In the genomic region with DNA sequence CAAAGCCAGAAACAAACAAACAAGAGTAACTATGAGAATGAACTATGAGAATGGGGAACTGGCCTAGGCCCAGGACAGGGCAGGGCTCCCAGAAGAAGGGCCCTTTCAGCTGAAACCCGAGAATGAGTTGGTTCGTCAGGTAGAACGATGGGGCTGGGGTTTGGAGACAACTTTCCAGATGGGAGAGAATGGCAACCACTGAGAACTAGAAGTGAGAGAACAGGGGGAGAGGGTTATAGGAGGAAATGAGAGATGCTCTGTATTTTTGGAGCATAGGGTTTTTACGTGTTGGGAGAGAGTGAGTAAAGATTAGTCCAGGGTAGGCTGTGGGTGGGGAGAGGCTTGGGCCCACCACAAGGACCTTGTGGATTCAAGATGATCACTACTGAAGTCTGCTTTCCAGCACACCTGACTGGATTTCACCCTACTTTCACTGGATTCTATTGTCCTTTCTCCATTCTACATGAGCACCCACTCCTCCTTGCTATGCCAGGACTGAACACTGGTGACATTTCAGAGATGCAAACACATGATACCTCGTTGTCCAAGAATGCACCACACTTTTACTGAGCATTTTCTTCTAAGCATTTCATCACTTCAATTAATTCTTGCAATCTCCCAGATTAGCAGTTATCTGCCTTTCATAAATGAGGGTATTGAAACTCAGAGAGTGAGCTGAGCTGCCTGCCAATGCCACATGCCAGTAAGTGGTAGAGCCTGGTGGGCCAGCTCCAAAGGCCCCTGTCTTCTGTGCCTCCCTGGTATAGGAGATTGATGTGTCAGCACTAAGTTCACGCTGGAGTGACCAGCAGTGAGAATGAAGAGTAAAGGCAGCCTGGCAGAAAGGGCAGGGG, we compare ENCODE assay signal across 13 cellular contexts. TPM values are rescaled to one million over a fixed set of nuclear protein-coding genes. Genes with fewer than 3 reads are reported as not detected.
DNase-seq lines count a peak whose midpoint lies in the region; ATAC-seq and TF ChIP-seq lines count a peak whose summit lies in the region.
"Had no signal": no experiment of that assay in that cellular context is flagged by ENCODE, and none has a peak within 500 bp of the region (broad histone marks: within the 10 kb centered on the region; RNA-seq: fewer than 3 reads in every experiment).

No MANE protein-coding gene starts in this region.

- H3K4me1 ChIP-seq in OCI-LY3 (ENCODE audit: low read length), result peaks cover 78% of the 10 kb centered on the region

- H3K27me3 ChIP-seq in OCI-LY3 (ENCODE audit: low read depth, low read length), result no peaks in the 10 kb centered on the region
- H3K27me3 ChIP-seq: heart right ventricle had no signal

- TF ChIP-seq CTCF in OCI-LY3 (IDR thresholded peaks at IDR 0.05; ENCODE audit: low read depth, low read length), result no peak

- H3K9me3 ChIP-seq in OCI-LY3 (ENCODE audit: insufficient read depth, low read length), result no peaks in the 10 kb centered on the region
- H3K9me3 ChIP-seq: heart right ventricle had no signal

- peak overlapping the region; percentile 32 for H3K4me3 Mint-ChIP-seq in stimulated activated memory B cell treated with anti-CD40 and anti-IgM and Interleukin-4, amounts not matched to agents 10 μg/mL and 1 μg/mL and 100 μg/mL, for 72 hours

- peaks cover 47% of the 10 kb centered on the region for H3K79me2 ChIP-seq in OCI-LY3 (ENCODE audit: low read length)

- peak; percentile 41 for ATAC-seq in HG02678 (IDR thresholded peaks at IDR 0.05; ENCODE audit: unreplicated experiment)
- peak; percentile 80 for ATAC-seq in stimulated activated memory B cell treated with anti-CD40 and anti-IgM and Interleukin-4, amounts not matched to agents 10 μg/mL and 1 μg/mL and 100 μg/mL, for 72 hours
- ATAC-seq: heart right ventricle, Right ventricle myocardium inferior had no signal

- peak overlapping the region; percentile 62 for H3K4me2 ChIP-seq in OCI-LY3 (ENCODE audit: low read length)

- DNase-seq in DMS 273 (lab: John Stamatoyannopoulos, UW; ENCODE audit: unreplicated experiment), result peak; percentile 8
- DNase-seq in DMS 273 treated with DMSO at 0.1 percent for 48 hours (lab: John Stamatoyannopoulos, UW), result no peak
- no peak for DNase-seq in cerebellum (ENCODE audit: low spot score)
- no peak for DNase-seq in activated CD8-positive, alpha-beta memory T cell treated with anti-CD3 and anti-CD28 coated beads, Interleukin-2, amount 50 U/mL, for 4 hours
- DNase-seq in hippocampal formation (lab: John Stamatoyannopoulos, UW), result no peak
- DNase-seq: effector memory CD4-positive, alpha-beta T cell; heart right ventricle had no signal

- no peaks in the 10 kb centered on the region for H3K9me3 Mint-ChIP-seq in stimulated activated memory B cell treated with anti-CD40 and anti-IgM and Interleukin-4, amounts not matched to agents 10 μg/mL and 1 μg/mL and 100 μg/mL, for 72 hours

- peaks cover 10% of the 10 kb centered on the region for H3K36me3 ChIP-seq in OCI-LY3 (replicated peaks; ENCODE audit: low read depth, low read length)
- H3K36me3 ChIP-seq: heart right ventricle had no signal

- peak overlapping the region; percentile 50 for H3K27ac Mint-ChIP-seq in stimulated activated memory B cell treated with anti-CD40 and anti-IgM and Interleukin-4, amounts not matched to agents 10 μg/mL and 1 μg/mL and 100 μg/mL, for 72 hours

- H3K4me3 ChIP-seq in OCI-LY3 (ENCODE audit: low read length), result peak overlapping the region; percentile 28; the same call in 1 of the 2 replicates
- H3K4me3 ChIP-seq: heart right ventricle had no signal

- no peaks in the 10 kb centered on the region for H4K20me1 ChIP-seq in OCI-LY3 (ENCODE audit: insufficient read depth, low read length)

- peaks cover 60% of the 10 kb centered on the region for H3K4me1 Mint-ChIP-seq in stimulated activated memory B cell treated with anti-CD40 and anti-IgM and Interleukin-4, amounts not matched to agents 10 μg/mL and 1 μg/mL and 100 μg/mL, for 72 hours

- no peaks in the 10 kb centered on the region for H3K27me3 Mint-ChIP-seq in stimulated activated memory B cell treated with anti-CD40 and anti-IgM and Interleukin-4, amounts not matched to agents 10 μg/mL and 1 μg/mL and 100 μg/mL, for 72 hours

- H2AFZ ChIP-seq in OCI-LY3 (ENCODE audit: low read depth, low read length), result no peak overlapping the region

- H3K36me3 Mint-ChIP-seq in stimulated activated memory B cell treated with anti-CD40 and anti-IgM and Interleukin-4, amounts not matched to agents 10 μg/mL and 1 μg/mL and 100 μg/mL, for 72 hours, result no peaks in the 10 kb centered on the region

- H3K27ac ChIP-seq in OCI-LY3 (ENCODE audit: low read length), result peak overlapping the region; percentile 98
- H3K27ac ChIP-seq: 22Rv1, heart right ventricle had no signal

- H3K9ac ChIP-seq in OCI-LY3 (ENCODE audit: low read length), result peak overlapping the region; percentile 65; the same call in 1 of the 2 replicates

RNA-seq across cellular contexts. Expression of a gene that starts 3.2 kb away (rescaled TPM):
- total RNA-seq in cerebellum, result 9.4 TPM

RNA-seq across cellular contexts. Expression of a gene that starts 20.3 kb away (rescaled TPM):
- total RNA-seq in cerebellum, result 75.1 TPM

RNA-seq across cellular contexts. Expression of a gene that starts 49.7 kb away (rescaled TPM):
- not detected for total RNA-seq in cerebellum
- total RNA-seq: heart right ventricle, mesenteric fat pad, Right ventricle myocardium inferior had no signal
